In the genomic region with DNA sequence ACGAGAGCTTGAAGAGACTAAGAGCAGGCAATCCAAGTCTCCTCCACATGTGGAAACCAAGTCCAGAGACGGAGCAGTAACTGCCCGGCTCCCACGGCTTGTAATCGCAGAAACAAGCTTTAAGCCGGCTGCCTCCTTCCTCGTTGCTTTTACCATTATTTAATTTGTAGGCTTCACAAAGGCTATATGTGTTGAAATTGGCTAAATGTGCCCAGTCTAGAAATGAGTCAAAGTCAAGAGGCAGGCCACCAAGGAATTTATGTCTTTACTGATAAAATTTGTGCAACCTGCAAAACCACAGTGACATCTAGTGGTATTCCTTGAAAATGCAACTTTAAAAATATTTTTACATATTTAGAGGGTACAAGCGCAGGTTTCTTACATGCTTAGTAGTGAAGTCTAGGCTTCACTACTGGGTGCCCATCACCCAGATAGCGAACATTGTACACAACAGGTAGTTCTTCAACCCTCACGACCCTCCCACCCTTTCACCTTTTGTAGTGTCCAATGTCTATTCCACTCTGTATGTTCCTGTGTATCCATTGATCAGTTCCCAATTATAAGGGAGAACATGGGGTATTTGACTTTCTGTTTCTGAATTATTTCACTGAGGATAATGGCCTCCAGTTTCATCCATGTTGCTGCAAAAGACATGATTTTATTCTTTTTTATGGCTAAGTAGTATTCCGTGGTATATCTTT, we compare ENCODE assay signal across 8 cellular contexts. TPM values are rescaled to one million over a fixed set of nuclear protein-coding genes. Genes with fewer than 3 reads are reported as not detected.
A peak's percentile ranks its signal among the peaks of the same experiment; 100 is the strongest.
DNase-seq lines count a peak whose midpoint lies in the region; ATAC-seq, FAIRE-seq and TF ChIP-seq lines count a peak whose summit lies in the region.

No MANE protein-coding gene starts in this region.

- TF ChIP-seq CTCF in AG09309 (IDR thresholded peaks at IDR 0.05; ENCODE audit: control insufficient read depth, insufficient read depth, low read depth, low read length, missing control alignments) (peak; percentile 64), esophagus squamous epithelium (IDR thresholded peaks at IDR 0.05) (peak; percentile 55 to 84 (median 68)), neural cell (IDR thresholded peaks at IDR 0.05; ENCODE audit: poor library complexity, severe bottlenecking) (peak; percentile 91)

- peak; percentile 94 for TF ChIP-seq RAD21 in neural cell (conservative IDR thresholded peaks at IDR 0.05)

- no peak overlapping the region for H3K9ac ChIP-seq in neural cell (ENCODE audit: low read length)

- no peak for TF ChIP-seq EP300 in neural cell (conservative IDR thresholded peaks at IDR 0.05; ENCODE audit: poor library complexity, severe bottlenecking)

- no peak overlapping the region for H3K4me2 ChIP-seq in neural cell (ENCODE audit: low read length)

- intact Hi-C loops in esophagus squamous epithelium (cut with DNase I), result no loop called here

- H3K9me2 ChIP-seq in neural cell (ENCODE audit: insufficient read depth, low read length), result no peaks in the 10 kb centered on the region

- peak; percentile 88 for FAIRE-seq in GM12892 (lab: Jason Lieb, UNC)

- TF ChIP-seq POLR2A in GM12892 (IDR thresholded peaks at IDR 0.05; ENCODE audit: low read depth, low read length) (no peak), esophagus squamous epithelium (IDR thresholded peaks at IDR 0.05) (no peak)

- H3K27ac ChIP-seq in SJCRH30, result no peak overlapping the region
- H3K27ac ChIP-seq in esophagus squamous epithelium, result peak overlapping the region in 1 of 4 donors; percentile 25
- no peak overlapping the region for H3K27ac ChIP-seq in neural cell (ENCODE audit: low read length)

- no peaks in the 10 kb centered on the region for H4K20me1 ChIP-seq in neural cell (ENCODE audit: insufficient read depth)

- ATAC-seq in GM21526 (IDR thresholded peaks at IDR 0.05; ENCODE audit: low FRiP score, unreplicated experiment), result no peak

- no peak overlapping the region for H2AFZ ChIP-seq in neural cell (ENCODE audit: low read depth, low read length)

- DNase-seq in AG09309 (ENCODE audit: low read depth) (peak; percentile 78), GM12892 (ENCODE audit: insufficient read length) (peak; percentile 13), KBM-7 (peak; percentile 78), SJCRH30 (peak; percentile 24 to 78), esophagus squamous epithelium (lab: John Stamatoyannopoulos, UW) (no peak)
- no peak for DNase-seq in activated CD8-positive, alpha-beta memory T cell treated with anti-CD3 and anti-CD28 coated beads, Interleukin-2, amount 50 U/mL, for 48 hours

- H3K4me3 ChIP-seq in AG09309 (ENCODE audit: control insufficient read depth, low read depth, low read length) (no peak overlapping the region), SJCRH30 (0 out of 2 replicates have a peak overlapping the region, but pooled peaks have one; percentile 13), esophagus squamous epithelium (peak overlapping the region in 1 of 4 donors; percentile 20), neural cell (ENCODE audit: low read length) (no peak overlapping the region)

- H3K9me3 ChIP-seq in SJCRH30 (replicated peaks) (no peaks in the 10 kb centered on the region), esophagus squamous epithelium (no peaks in the 10 kb centered on the region), neural cell (ENCODE audit: low read length) (no peaks in the 10 kb centered on the region)

- no peaks in the 10 kb centered on the region for H3K36me3 ChIP-seq in SJCRH30
- H3K36me3 ChIP-seq in esophagus squamous epithelium, result no peaks in the 10 kb centered on the region
- no peaks in the 10 kb centered on the region for H3K36me3 ChIP-seq in neural cell (ENCODE audit: insufficient read depth, low read length)

- WGBS in esophagus squamous epithelium, 2 donors, result 32 to 41% methylated on average over 11 of the region's 11 CpGs

- H3K27me3 ChIP-seq in SJCRH30 (no peaks in the 10 kb centered on the region), esophagus squamous epithelium (peaks cover 0 to 4% (median 0%) of the 10 kb centered on the region in 4 donors), neural cell (ENCODE audit: insufficient read depth, low read depth, low read length) (no peaks in the 10 kb centered on the region)

- H3K4me1 ChIP-seq in SJCRH30 (peaks cover 5% of the 10 kb centered on the region; the same call in 1 of the 2 replicates), esophagus squamous epithelium (peaks cover 0 to 11% (median 0%) of the 10 kb centered on the region in 3 donors)

- in situ Hi-C loops in KBM-7 (cut with MboI; ENCODE audit: low pct_unique_long_range_greater_than_20kb, low sequenced_read_pairs), result no loop called here

- no peaks in the 10 kb centered on the region for H3F3A ChIP-seq in neural cell (ENCODE audit: insufficient read depth, low read length, poor library complexity, severe bottlenecking)

- no peaks in the 10 kb centered on the region for H3K79me2 ChIP-seq in neural cell (replicated peaks; ENCODE audit: insufficient read depth, low read length)

TF ChIP-seq in neural cell, 6 proteins besides CTCF, POLR2A, EP300 and RAD21:
- TF ChIP-seq MXI1 (conservative IDR thresholded peaks at IDR 0.05; ENCODE audit: poor library complexity, severe bottlenecking) (peak; percentile 24), POLR2AphosphoS5 (IDR thresholded peaks at IDR 0.05) (no peak), SMC3 (conservative IDR thresholded peaks at IDR 0.05; ENCODE audit: poor library complexity) (peak; percentile 91), EZH2 (IDR thresholded peaks at IDR 0.05; ENCODE audit: borderline replicate concordance, insufficient read depth, low read length, poor library complexity, severe bottlenecking) (no peak)

RNA-seq across cellular contexts. Expression of a gene that starts 33.5 kb away (rescaled TPM):
- polyA plus RNA-seq in GM12892 (2012; ENCODE audit: missing spikeins), result 9.5 TPM
- 11.9 and 12.5 TPM in 2 replicates for total RNA-seq in SJCRH30 (2014; rRNA removed; shearing (Covaris generic))
- total RNA-seq in esophagus squamous epithelium, result 10 to 100 TPM in 2 of 4 donors, 1 to 10 TPM in 1, under 1 TPM in 1; 0.80 to 15.8 (median 7.0) TPM
- polyA plus RNA-seq in neural cell, result 96.7 and 114 TPM in 2 replicates
- 267 and 323 TPM in 2 replicates for polyA minus RNA-seq in neural cell

Comparison
In these comparisons a context has a peak if more than half of its experiments do, and no peak if none do; other contexts are left out.
1. DNase-seq: peak in AG09309 (single experiment), GM12892 (single experiment), KBM-7 (single experiment) and SJCRH30 (2 of 2); none in esophagus squamous epithelium (single experiment) and activated CD8-positive, alpha-beta memory T cell treated with anti-CD3 and anti-CD28 coated beads, Interleukin-2, amount 50 U/mL, for 48 hours (single experiment).
2. Peak in every context shown above with its lines, with median percentiles within 50 percentile points of each other: CTCF ChIP-seq.